32 cellular contexts compared by ENCODE assay signal in the genomic region with DNA sequence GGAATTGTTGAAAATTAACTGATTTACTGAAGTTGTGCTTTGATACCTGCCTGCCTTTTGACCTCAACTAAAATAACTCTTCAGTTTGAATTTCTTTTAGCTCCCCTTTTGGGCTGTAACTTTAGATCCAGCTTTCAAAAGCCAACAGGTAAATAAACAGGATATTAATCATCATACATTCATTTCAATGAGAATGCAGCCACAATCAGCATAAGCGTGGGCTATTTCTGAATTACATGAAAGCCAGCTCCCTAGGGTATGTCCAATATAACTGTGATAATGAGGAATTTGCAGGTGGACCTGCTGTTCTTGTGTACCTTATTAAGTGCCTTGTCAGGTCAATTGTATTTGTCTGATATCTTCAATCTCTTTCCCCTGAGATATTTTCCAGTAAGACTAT.
"Had no signal": no experiment of that assay in that cellular context is flagged by ENCODE, and none has a peak within 500 bp of the region (broad histone marks: within the 10 kb centered on the region; RNA-seq: fewer than 3 reads in every experiment).

No MANE protein-coding gene starts in this region.

- H3K9me3 ChIP-seq: body of pancreas, esophagus squamous epithelium had no signal

- H3K36me3 ChIP-seq: adrenal gland, cardiac muscle cell, esophagus squamous epithelium, gastroesophageal sphincter, heart right ventricle, WERI-Rb-1 had no signal

- H3K27ac ChIP-seq: adrenal gland, body of pancreas, cardiac muscle cell, coronary artery, dorsolateral prefrontal cortex, esophagus squamous epithelium, gastroesophageal sphincter, heart right ventricle, WERI-Rb-1 had no signal

- DNase-seq: activated B cell treated with CpG ODN at 0.5 μM for 24 hours; activated CD4-positive, alpha-beta T cell treated with anti-CD3 and anti-CD28 coated beads for 48 hours; activated CD4-positive, alpha-beta T cell treated with anti-CD3 and anti-CD28 coated beads, Interleukin-2, amount 50 U/mL, for 1 hour; activated CD4-positive, alpha-beta T cell treated with anti-CD3 and anti-CD28 coated beads, Interleukin-2, amount 50 U/mL, for 48 hours; activated CD8-positive, alpha-beta memory T cell treated with anti-CD3 and anti-CD28 coated beads for 24 hours; activated CD8-positive, alpha-beta T cell treated with anti-CD3 and anti-CD28 coated beads for 36 hours; activated effector memory CD4-positive, alpha-beta T cell treated with Interleukin-2 at 50 U/mL for 16 hours; activated gamma-delta T cell treated with Interleukin-2 at 50 U/mL for 16 hours; activated naive CD4-positive, alpha-beta T cell treated with Interleukin-2 at 50 U/mL for 16 hours; activated naive CD8-positive, alpha-beta T cell treated with anti-CD3 and anti-CD28 coated beads for 36 hours; activated naive CD8-positive, alpha-beta T cell treated with anti-CD3 and anti-CD28 coated beads, Interleukin-2, amount 50 U/mL, for 24 hours; activated T-cell treated with anti-CD3 and anti-CD28 coated beads, Interleukin-2, amount 50 U/mL, for 1 hour; adrenal gland; amygdala; aorta; body of pancreas; central memory CD4-positive, alpha-beta T cell; dorsolateral prefrontal cortex; effector memory CD4-positive, alpha-beta T cell; endodermal cell; esophagus squamous epithelium; foreskin melanocyte; heart right ventricle; T-helper 1 cell; T-helper 17 cell; T1000; WERI-Rb-1 had no signal

- H3K27me3 ChIP-seq: adrenal gland, body of pancreas, cardiac muscle cell, dorsolateral prefrontal cortex, esophagus squamous epithelium, gastroesophageal sphincter, heart right ventricle had no signal

- H3K4me1 ChIP-seq: adrenal gland, body of pancreas, esophagus squamous epithelium, gastroesophageal sphincter, heart right ventricle had no signal

- ATAC-seq: activated CD4-positive, CD25-positive, alpha-beta regulatory T cell treated with anti-CD3 and anti-CD28 coated beads, Interleukin-2, amount 50 U/mL, for 24 hours; activated CD8-positive, alpha-beta T cell treated with anti-CD3 and anti-CD28 coated beads for 36 hours; activated naive CD8-positive, alpha-beta T cell treated with anti-CD3 and anti-CD28 coated beads, Interleukin-2, amount 50 U/mL, for 24 hours; activated T-helper 17 cell treated with anti-CD3 and anti-CD28 coated beads, Interleukin-2, amount 50 U/mL, for 72 hours; body of pancreas; gastroesophageal sphincter; heart right ventricle; T-helper 17 cell had no signal

- H3K4me3 ChIP-seq: adrenal gland, body of pancreas, cardiac muscle cell, coronary artery, dorsolateral prefrontal cortex, esophagus squamous epithelium, gastroesophageal sphincter, heart right ventricle had no signal
